Comparison of ENCODE assay signal across 10 cellular contexts in the genomic region with DNA sequence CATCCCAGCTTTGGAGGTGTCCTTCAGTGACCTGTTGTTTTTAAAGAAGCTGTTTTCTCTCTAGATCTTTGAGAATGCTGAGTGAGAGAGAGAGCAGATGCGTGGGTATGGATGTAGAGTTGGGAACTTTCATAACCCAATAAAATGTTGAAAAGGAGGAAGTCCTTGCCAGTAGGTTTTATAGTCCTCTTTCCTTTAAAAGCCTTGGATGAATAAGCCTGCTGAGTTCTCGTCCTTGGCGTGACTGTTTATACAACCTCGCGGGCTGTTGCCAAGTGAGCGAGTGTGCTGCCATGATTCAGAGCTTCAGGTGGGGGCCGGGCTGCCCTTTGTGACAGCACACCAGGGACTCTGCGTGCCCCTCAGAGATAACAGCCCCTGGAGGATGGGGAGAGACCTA. TPM values are rescaled to one million over a fixed set of nuclear protein-coding genes. Genes with fewer than 3 reads are reported as not detected.
A peak's percentile ranks its signal among the peaks of the same experiment; 100 is the strongest.
DNase-seq lines count a peak whose midpoint lies in the region; ATAC-seq, FAIRE-seq and TF ChIP-seq lines count a peak whose summit lies in the region.
"Had no signal": no experiment of that assay in that cellular context is flagged by ENCODE, and none has a peak within 500 bp of the region (broad histone marks: within the 10 kb centered on the region; RNA-seq: fewer than 3 reads in every experiment).

No MANE protein-coding gene starts in this region.

- intact Hi-C loops in mucosa of descending colon (cut with DNase I, micrococcal nuclease), result no loop called here

- peak; percentile 81 for ATAC-seq in mucosa of descending colon

- H3K27ac ChIP-seq in ACC112 (ENCODE audit: low read depth, low read length), result peak overlapping the region; percentile 48
- no peak overlapping the region for H3K27ac ChIP-seq in WERI-Rb-1

- TF ChIP-seq CTCF in mucosa of descending colon (IDR thresholded peaks at IDR 0.05) (no peak), WERI-Rb-1 (IDR thresholded peaks at IDR 0.05; ENCODE audit: low read depth, low read length) (no peak)

- DNase-seq in LoVo (ENCODE audit: low spot score) (peak; percentile 96), mucosa of descending colon (peak; percentile 83 to 85 (median 84)), NCI-H82 treated with DMSO at 0.1 percent for 48 hours (lab: John Stamatoyannopoulos, UW; ENCODE audit: unreplicated experiment) (no peak), WERI-Rb-1 (no peak)
- no peak for DNase-seq in activated CD4-positive, alpha-beta T cell treated with anti-CD3 and anti-CD28 coated beads for 48 hours
- no peak for DNase-seq in stimulated activated CD4-positive, alpha-beta T cell treated with anti-CD3 and anti-CD28 coated beads, Interleukin-4, amount 100 ng/mL, for 1 hour
- DNase-seq: activated CD4-positive, CD25-positive, alpha-beta regulatory T cell; CD4-positive, CD25-positive, alpha-beta regulatory T cell had no signal

- H3K9me3 ChIP-seq in mucosa of descending colon (no peaks in the 10 kb centered on the region), WERI-Rb-1 (ENCODE audit: severe bottlenecking) (no peaks in the 10 kb centered on the region)

- peak; percentile 39 for FAIRE-seq in endometrium (lab: Jason Lieb, UNC)

- peak overlapping the region; percentile 23 for H2AFZ ChIP-seq in ACC112 (ENCODE audit: low read length, unreplicated experiment)

- H3K27me3 ChIP-seq in ACC112 (ENCODE audit: insufficient read depth, low read length) (no peaks in the 10 kb centered on the region), WERI-Rb-1 (ENCODE audit: insufficient read depth, low read depth, severe bottlenecking) (no peaks in the 10 kb centered on the region)

- H3K36me3 ChIP-seq in ACC112 (ENCODE audit: insufficient read depth, low read length) (no peaks in the 10 kb centered on the region), mucosa of descending colon (ENCODE audit: low read depth) (no peaks in the 10 kb centered on the region), WERI-Rb-1 (no peaks in the 10 kb centered on the region)

- H3K79me2 ChIP-seq in ACC112 (ENCODE audit: control insufficient read depth, insufficient read depth, low read length, unreplicated experiment), result no peaks in the 10 kb centered on the region

- no peak overlapping the region; the same call in 1 of the 2 replicates for H3K4me3 ChIP-seq in ACC112 (ENCODE audit: low read depth, low read length)
- H3K4me3 ChIP-seq in mucosa of descending colon, result no peak overlapping the region
- no peak overlapping the region for H3K4me3 ChIP-seq in WERI-Rb-1 (ENCODE audit: low read depth, low read length)

- peaks cover 44% of the 10 kb centered on the region for H3K4me1 ChIP-seq in ACC112 (ENCODE audit: control insufficient read depth, insufficient read depth, low read length, unreplicated experiment)
- peaks cover 31% of the 10 kb centered on the region for H3K4me1 ChIP-seq in mucosa of descending colon (ENCODE audit: low read depth)

RNA-seq across cellular contexts. Expression of a gene that starts 18.4 kb away (rescaled TPM):
- total RNA-seq in mucosa of descending colon, result 10 to 100 TPM; 17.5 to 18.8 (median 17.9) TPM

Comparison
In these comparisons a context has a peak if more than half of its experiments do, and no peak if none do; other contexts are left out.
1. DNase-seq: peak in LoVo (single experiment) and mucosa of descending colon (3 of 3); none in NCI-H82 treated with DMSO at 0.1 percent for 48 hours (single experiment), WERI-Rb-1 (single experiment), activated CD4-positive, alpha-beta T cell treated with anti-CD3 and anti-CD28 coated beads for 48 hours (single experiment) and stimulated activated CD4-positive, alpha-beta T cell treated with anti-CD3 and anti-CD28 coated beads, Interleukin-4, amount 100 ng/mL, for 1 hour (single experiment).